Comparison of ENCODE assay signal across 22 cellular contexts in the genomic region with DNA sequence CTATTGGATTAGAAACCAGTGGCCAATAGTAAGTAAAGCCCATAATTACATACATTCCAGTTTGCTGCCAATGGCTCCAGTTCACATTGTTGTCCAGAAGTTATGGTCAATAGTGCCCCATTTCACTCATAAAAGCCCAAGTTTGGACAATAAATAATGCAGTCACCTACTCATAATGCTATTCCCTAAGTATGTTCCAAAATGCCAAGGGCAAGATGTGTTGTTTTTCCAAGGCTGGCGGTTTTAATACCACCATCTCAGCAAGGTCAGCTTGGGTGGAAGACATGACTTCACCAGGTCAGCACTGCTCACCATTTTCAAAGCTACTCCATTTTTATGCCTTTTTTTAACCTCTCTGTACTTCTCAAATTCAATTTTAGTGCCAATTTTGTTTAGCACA. TPM values are rescaled to one million over a fixed set of nuclear protein-coding genes. Genes with fewer than 3 reads are reported as not detected.
DNase-seq lines count a peak whose midpoint lies in the region; ATAC-seq and TF ChIP-seq lines count a peak whose summit lies in the region.
"Had no signal": no experiment of that assay in that cellular context is flagged by ENCODE, and none has a peak within 500 bp of the region (broad histone marks: within the 10 kb centered on the region; RNA-seq: fewer than 3 reads in every experiment).

No MANE protein-coding gene starts in this region.

- no peaks in the 10 kb centered on the region for H3K9me3 ChIP-seq in SK-N-SH
- H3K9me3 ChIP-seq in uterus = no peaks in the 10 kb centered on the region
- H3K9me3 ChIP-seq: gastrocnemius medialis, lower lobe of right lung, stomach had no signal

- no peaks in the 10 kb centered on the region for H3K9me2 ChIP-seq in SK-N-SH

- H3K27me3 ChIP-seq in SK-N-SH (ENCODE audit: insufficient read depth) (no peaks in the 10 kb centered on the region), foreskin keratinocyte (no peaks in the 10 kb centered on the region), uterus (no peaks in the 10 kb centered on the region)
- H3K27me3 ChIP-seq: gastrocnemius medialis, stomach had no signal

- H3K27ac ChIP-seq in SK-N-SH (ENCODE audit: low read depth in 2 of 2, low read length in 1 of 2) (peak overlapping the region in 1 of 2 experiments; percentile 26; a peak in 1 of 4 replicates), foreskin keratinocyte (peak overlapping the region; percentile 65), uterus (peak overlapping the region; percentile 45 to 48)
- H3K27ac ChIP-seq: 22Rv1, gastrocnemius medialis, lower lobe of right lung, stomach had no signal

- ATAC-seq in SK-N-SH treated with all-trans-retinoic acid at 6 μM for 48 hours = no peak
- no peak for ATAC-seq in foreskin keratinocyte
- no peak for ATAC-seq in HG02852 (IDR thresholded peaks at IDR 0.05; ENCODE audit: unreplicated experiment)
- ATAC-seq: gastrocnemius medialis, HepG2, lower lobe of right lung had no signal

- H3K4me3 ChIP-seq in SK-N-SH (ENCODE audit: low read depth in 2 of 2, low read length in 1 of 2) (0 out of 4 replicates have a peak overlapping the region, but pooled peaks of 1 of the 2 experiments have one; percentile 1), uterus (no peak overlapping the region)
- H3K4me3 ChIP-seq: gastrocnemius medialis, lower lobe of right lung, stomach had no signal

- WGBS in SK-N-SH (ENCODE audit: low lambda C conversion rate) = 76% methylated on average over 1 of the region's 1 CpG

- no peaks in the 10 kb centered on the region for H4K20me1 ChIP-seq in SK-N-SH (ENCODE audit: insufficient read depth)

- H3K4me2 ChIP-seq in SK-N-SH = no peak overlapping the region

- no peak for TF ChIP-seq EP300 in SK-N-SH (IDR thresholded peaks at IDR 0.05; ENCODE audit: borderline replicate concordance in 1 of 2, low read depth in 1 of 2, low read length in 1 of 2)

- H3K4me1 ChIP-seq in SK-N-SH (ENCODE audit: control insufficient read depth in 1 of 2, insufficient read depth in 2 of 2, low read depth in 1 of 2, low read length in 1 of 2) (peaks cover 5 to 6% of the 10 kb centered on the region in 2 experiments; a peak in 3 of 4 replicates), foreskin keratinocyte (peaks cover 36% of the 10 kb centered on the region), uterus (peaks cover 0 to 6% of the 10 kb centered on the region in 2 donors)
- H3K4me1 ChIP-seq: gastrocnemius medialis, stomach had no signal

- POLR2A ChIA-PET in SK-N-SH (lab: Yijun Ruan, JAX) (no interaction called here), HEK293T (lab: Yijun Ruan, JAX) (interaction anchor here (1.0 kb wide), 1 partner anchor 31 kb away, joined by 3 read pairs; no protein-coding TSS in a partner anchor)

- no peaks in the 10 kb centered on the region for H3K79me2 ChIP-seq in SK-N-SH (ENCODE audit: insufficient read depth)

- H3K36me3 ChIP-seq in SK-N-SH (replicated peaks in 1 of 2; ENCODE audit: control insufficient read depth in 1 of 2, insufficient read depth in 2 of 2, low read length in 1 of 2) (no peaks in the 10 kb centered on the region), uterus (no peaks in the 10 kb centered on the region)
- H3K36me3 ChIP-seq: gastrocnemius medialis, lower lobe of right lung, stomach had no signal

- peaks cover 3% of the 10 kb centered on the region for H3F3A ChIP-seq in SK-N-SH (replicated peaks; ENCODE audit: insufficient read depth)

- no peak for DNase-seq in SK-N-SH
- DNase-seq in astrocyte of the hippocampus (ENCODE audit: low read depth, low spot score) = peak; percentile 29
- peak; percentile 37 to 59 for DNase-seq in foreskin keratinocyte
- DNase-seq in uterus = no peak
- no peak for DNase-seq in DMS153 (lab: John Stamatoyannopoulos, UW)
- DNase-seq in HEK293T (ENCODE audit: extremely low spot score) = no peak
- DNase-seq: activated CD4-positive, alpha-beta memory T cell treated with anti-CD3 and anti-CD28 coated beads for 36 hours; activated gamma-delta T cell; AML-193; CD8-positive, alpha-beta memory T cell; DMS79; gastrocnemius medialis; hypothalamus; lower lobe of right lung; NCI-H1436; NCI-H2107; NCI-H524 treated with DMSO at 0.1 percent for 48 hours; stomach had no signal

- TF ChIP-seq RAD21 in SK-N-SH (IDR thresholded peaks at IDR 0.05; ENCODE audit: low read length) = no peak

- H2AFZ ChIP-seq in SK-N-SH (ENCODE audit: low read depth) = 0 out of 2 replicates have a peak overlapping the region, but pooled peaks have one; percentile 36

- TF ChIP-seq CTCF in SK-N-SH (IDR thresholded peaks at IDR 0.05) (no peak), foreskin keratinocyte (conservative IDR thresholded peaks at IDR 0.05) (no peak), uterus (IDR thresholded peaks at IDR 0.05) (no peak)

- intact Hi-C loops in uterus (cut with DNase I; ENCODE audit: low total_unique reads) = no loop called here

- no peak overlapping the region for H3K9ac ChIP-seq in SK-N-SH

- CTCF ChIA-PET in SK-N-SH (lab: Yijun Ruan, JAX) (interaction anchor here (0.9 kb wide), 1 partner anchor 32 kb away, joined by 3 read pairs; no protein-coding TSS in a partner anchor), HEK293T (lab: Yijun Ruan, JAX) (no interaction called here)

- TF ChIP-seq POLR2A in uterus (IDR thresholded peaks at IDR 0.05) = no peak

TF ChIP-seq in SK-N-SH, 30 proteins besides CTCF, POLR2A, EP300 and RAD21:
- no peak for TF ChIP-seq TCF12 (IDR thresholded peaks at IDR 0.05)
- no peak for TF ChIP-seq ELF1 (IDR thresholded peaks at IDR 0.05)
- TF ChIP-seq SIN3A (IDR thresholded peaks at IDR 0.05; ENCODE audit: borderline replicate concordance, low read depth, low read length) = no peak

TF ChIP-seq in SK-N-SH treated with all-trans-retinoic acid at 6 μM for 48 hours, 23 proteins besides CTCF, POLR2A, EP300 and RAD21:
- TF ChIP-seq ZFP30 (CRISPR knock-in tag; IDR thresholded peaks at IDR 0.05) (no peak), ZNF70 (CRISPR knock-in tag; IDR thresholded peaks at IDR 0.05) (no peak), ZNF565 (CRISPR knock-in tag; conservative IDR thresholded peaks at IDR 0.05; ENCODE audit: low read depth) (no peak)
- TF ChIP-seq, protein P1, sequence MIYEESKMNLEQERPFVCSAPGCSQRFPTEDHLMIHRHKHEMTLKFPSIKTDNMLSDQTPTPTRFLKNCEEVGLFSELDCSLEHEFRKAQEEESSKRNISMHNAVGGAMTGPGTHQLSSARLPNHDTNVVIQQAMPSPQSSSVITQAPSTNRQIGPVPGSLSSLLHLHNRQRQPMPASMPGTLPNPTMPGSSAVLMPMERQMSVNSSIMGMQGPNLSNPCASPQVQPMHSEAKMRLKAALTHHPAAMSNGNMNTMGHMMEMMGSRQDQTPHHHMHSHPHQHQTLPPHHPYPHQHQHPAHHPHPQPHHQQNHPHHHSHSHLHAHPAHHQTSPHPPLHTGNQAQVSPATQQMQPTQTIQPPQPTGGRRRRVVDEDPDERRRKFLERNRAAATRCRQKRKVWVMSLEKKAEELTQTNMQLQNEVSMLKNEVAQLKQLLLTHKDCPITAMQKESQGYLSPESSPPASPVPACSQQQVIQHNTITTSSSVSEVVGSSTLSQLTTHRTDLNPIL (CRISPR knock-in tag; IDR thresholded peaks at IDR 0.05; ENCODE audit: low read depth) = no peak

TF ChIP-seq in HEK293T, 16 proteins besides CTCF, POLR2A, EP300 and RAD21:
- TF ChIP-seq LEF1 (IDR thresholded peaks at IDR 0.05; ENCODE audit: borderline replicate concordance) (no peak), FOXA1 (IDR thresholded peaks at IDR 0.05) (no peak), ELF4 (IDR thresholded peaks at IDR 0.05) (no peak)
- TF ChIP-seq, protein P2, sequence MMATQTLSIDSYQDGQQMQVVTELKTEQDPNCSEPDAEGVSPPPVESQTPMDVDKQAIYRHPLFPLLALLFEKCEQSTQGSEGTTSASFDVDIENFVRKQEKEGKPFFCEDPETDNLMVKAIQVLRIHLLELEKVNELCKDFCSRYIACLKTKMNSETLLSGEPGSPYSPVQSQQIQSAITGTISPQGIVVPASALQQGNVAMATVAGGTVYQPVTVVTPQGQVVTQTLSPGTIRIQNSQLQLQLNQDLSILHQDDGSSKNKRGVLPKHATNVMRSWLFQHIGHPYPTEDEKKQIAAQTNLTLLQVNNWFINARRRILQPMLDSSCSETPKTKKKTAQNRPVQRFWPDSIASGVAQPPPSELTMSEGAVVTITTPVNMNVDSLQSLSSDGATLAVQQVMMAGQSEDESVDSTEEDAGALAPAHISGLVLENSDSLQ (IDR thresholded peaks at IDR 0.05) = no peak

RNA-seq across cellular contexts. Expression of a gene that starts 32.7 kb away (rescaled TPM):
- 0.93 and 1.0 TPM in 2 replicates for polyA plus RNA-seq in SK-N-SH (2012; rRNA removed)
- polyA plus RNA-seq in SK-N-SH (2012; cell fraction: cytosol; rRNA removed) = 1.7 TPM in 2 replicates
- polyA plus RNA-seq in SK-N-SH (2012; cell fraction: nucleus; rRNA removed) = 0.40 and 0.61 TPM in 2 replicates
- total RNA-seq in foreskin keratinocyte = 24.4 and 45.8 TPM in 2 replicates
- polyA plus RNA-seq in foreskin keratinocyte = 6.5 and 14.2 TPM in 2 replicates
- 100 to 1,000 TPM in 3 of 4 donors, 10 to 100 TPM in 1; 91.5 to 376 (median 127) TPM for total RNA-seq in uterus
- total RNA-seq: HepG2 had no signal
- polyA plus RNA-seq: HepG2 had no signal

Comparison
In these comparisons a context has a peak if more than half of its experiments do, and no peak if none do; other contexts are left out.
1. DNase-seq: peak in astrocyte of the hippocampus (single experiment) and foreskin keratinocyte (2 of 2); none in SK-N-SH (single experiment), uterus (0 of 2), DMS153 (single experiment) and HEK293T (single experiment).